Comparison of ENCODE assay signal across 16 cellular contexts in genomic region chr5:69219939-69220338, GRCh38. TPM values are rescaled to one million over a fixed set of nuclear protein-coding genes. Genes with fewer than 3 reads are reported as not detected.
DNase-seq lines count a peak whose midpoint lies in the region; ATAC-seq, FAIRE-seq and TF ChIP-seq lines count a peak whose summit lies in the region.
"Had no signal": no experiment of that assay in that cellular context is flagged by ENCODE, and none has a peak within 500 bp of the region (broad histone marks: within the 10 kb centered on the region; RNA-seq: fewer than 3 reads in every experiment).

No MANE protein-coding gene starts in this region.

- no peak for TF ChIP-seq EP300 in HepG2 (IDR thresholded peaks at IDR 0.05; ENCODE audit: low read depth in 2 of 2, low read length in 2 of 2)
- no peak for TF ChIP-seq EP300 in HepG2 (CRISPR knock-in tag; IDR thresholded peaks at IDR 0.05; ENCODE audit: borderline replicate concordance)

- FAIRE-seq in HepG2 (lab: Jason Lieb, UNC) = no peak
- FAIRE-seq: GM12892 had no signal

- in situ Hi-C loops in HepG2 (cut with HindIII; ENCODE audit: extremely low pct_ligation_motif_present, low pct_unique_long_range_greater_than_20kb) = no loop called here

- peak overlapping the region; percentile 71; the same call in 1 of the 2 replicates for H3K4me2 ChIP-seq in HepG2 (ENCODE audit: low read depth, low read length)
- H3K4me2 ChIP-seq in neural progenitor cell = no peak overlapping the region

- ATAC-seq in HepG2 = no peak
- ATAC-seq in right lobe of liver = no peak
- no peak for ATAC-seq in WTC11
- ATAC-seq in HG03460 (IDR thresholded peaks at IDR 0.05; ENCODE audit: unreplicated experiment) = no peak

- no peak for TF ChIP-seq CTCF in HepG2 (CRISPR knock-in tag; IDR thresholded peaks at IDR 0.05)
- TF ChIP-seq CTCF in right lobe of liver (IDR thresholded peaks at IDR 0.05) = no peak
- no peak for TF ChIP-seq CTCF in WTC11 (IDR thresholded peaks at IDR 0.05)
- no peak for TF ChIP-seq CTCF in neural progenitor cell (IDR thresholded peaks at IDR 0.05)

- H3K4me1 ChIP-seq in HepG2 (ENCODE audit: insufficient read depth, low read length) (peaks cover 68% of the 10 kb centered on the region), right lobe of liver (peaks cover 0 to 29% (median 0%) of the 10 kb centered on the region in 4 donors), neural progenitor cell (no peaks in the 10 kb centered on the region)

- peaks cover 6% of the 10 kb centered on the region for H3K4me1 Mint-ChIP-seq in WTC11
- peaks cover 7% of the 10 kb centered on the region for H3K4me1 Mint-ChIP-seq in neural progenitor cell

- peaks cover 22% of the 10 kb centered on the region for H3F3A ChIP-seq in neural progenitor cell (ENCODE audit: low read depth)

- no peaks in the 10 kb centered on the region for H4K20me1 ChIP-seq in HepG2 (ENCODE audit: insufficient read depth, low read length)
- no peaks in the 10 kb centered on the region for H4K20me1 ChIP-seq in neural progenitor cell (ENCODE audit: low read depth)

- H3K9me3 Mint-ChIP-seq in WTC11 (peaks cover 13% of the 10 kb centered on the region), neural progenitor cell (peaks cover 3% of the 10 kb centered on the region)

- H3K27me3 Mint-ChIP-seq in WTC11 (ENCODE audit: low read depth) (0 out of 2 replicates have a peak, but pooled peaks cover 2% of the 10 kb centered on the region), neural progenitor cell (ENCODE audit: insufficient read depth, low read depth) (peaks cover 4% of the 10 kb centered on the region)
- H3K27me3 Mint-ChIP-seq: CD4-positive, CD25-positive, alpha-beta regulatory T cell had no signal

- intact Hi-C loops in HepG2 (cut with micrococcal nuclease; ENCODE audit: unreplicated experiment) = loop anchor here (5.0 kb wide), 1 partner anchor 128 kb away; the partner anchor contains the start of gene SLC30A5
- intact Hi-C loops in right lobe of liver (cut with DNase I) = no loop called here

- H3K27ac ChIP-seq in HepG2 (ENCODE audit: extremely low read length, insufficient read depth, low read length) (peak overlapping the region; percentile 97), right lobe of liver (no peak overlapping the region), neural progenitor cell (no peak overlapping the region)
- H3K27ac ChIP-seq: BLaER1 treated with 17β-estradiol and CSF1 and Interleukin-3, amounts not matched to agents 10 nM and 100 nM had no signal

- no peak for TF ChIP-seq POLR2A in HepG2 (IDR thresholded peaks at IDR 0.05; ENCODE audit: insufficient read depth in 1 of 2, low read depth in 2 of 2, low read length in 2 of 2)
- TF ChIP-seq POLR2A in right lobe of liver (IDR thresholded peaks at IDR 0.05) = no peak

- no peak for TF ChIP-seq RAD21 in HepG2 (CRISPR knock-in tag; IDR thresholded peaks at IDR 0.05)

- H3K9me3 ChIP-seq in HepG2 (ENCODE audit: low read length) (no peaks in the 10 kb centered on the region), right lobe of liver (no peaks in the 10 kb centered on the region), neural progenitor cell (ENCODE audit: low read depth) (no peaks in the 10 kb centered on the region)

- DNase-seq in HepG2 (ENCODE audit: low spot score) (no peak), right lobe of liver (no peak), WTC11 (ENCODE audit: low spot score) (no peak), neural progenitor cell (ENCODE audit: low spot score) (no peak), NAMALWA (ENCODE audit: low spot score) (no peak), putamen (ENCODE audit: low spot score) (no peak)
- no peak for DNase-seq in activated CD8-positive, alpha-beta memory T cell treated with anti-CD3 and anti-CD28 coated beads for 24 hours
- DNase-seq: ACHN; CD4-positive, CD25-positive, alpha-beta regulatory T cell; DMS79; GDM1; HCEC 1CT; IMR-90 had no signal

- no peak overlapping the region for H3K4me3 ChIP-seq in HepG2 (replicated peaks in 1 of 3; ENCODE audit: insufficient read depth in 1 of 3, low read depth in 2 of 3, low read length in 3 of 3)
- H3K4me3 ChIP-seq in right lobe of liver = no peak overlapping the region
- no peak overlapping the region for H3K4me3 ChIP-seq in neural progenitor cell
- H3K4me3 ChIP-seq: BLaER1 treated with 17β-estradiol and CSF1 and Interleukin-3, amounts not matched to agents 10 nM and 100 nM had no signal

- H3K27me3 ChIP-seq in HepG2 (ENCODE audit: control insufficient read depth in 1 of 2, insufficient read depth in 2 of 2, low read length in 2 of 2) (no peaks in the 10 kb centered on the region; a peak in 1 of 5 replicates), right lobe of liver (no peaks in the 10 kb centered on the region), neural progenitor cell (no peaks in the 10 kb centered on the region)
- H3K27me3 ChIP-seq: BLaER1 treated with 17β-estradiol and CSF1 and Interleukin-3, amounts not matched to agents 10 nM and 100 nM had no signal

- H2AFZ ChIP-seq in HepG2 (ENCODE audit: low read length) (no peak overlapping the region), neural progenitor cell (replicated peaks) (no peak overlapping the region)

- BruUV-seq in HepG2 (replicated peaks; lab: Mats Ljungman, UMichigan) = no TSS peak

- no peak overlapping the region for H3K27ac Mint-ChIP-seq in WTC11
- H3K27ac Mint-ChIP-seq in neural progenitor cell = no peak overlapping the region

- no peaks in the 10 kb centered on the region for H3K36me3 ChIP-seq in HepG2 (replicated peaks in 1 of 2; ENCODE audit: control insufficient read depth in 1 of 2, insufficient read depth in 2 of 2, low read length in 2 of 2)
- no peaks in the 10 kb centered on the region for H3K36me3 ChIP-seq in right lobe of liver
- peaks cover 5% of the 10 kb centered on the region for H3K36me3 ChIP-seq in neural progenitor cell

- H3K4me3 Mint-ChIP-seq in WTC11 (no peak overlapping the region), neural progenitor cell (peak overlapping the region; percentile 21)

- POLR2A ChIA-PET in HepG2 (lab: Yijun Ruan, JAX) = interaction anchor here (1.4 kb wide), 1 partner anchor 15 kb away, joined by 5 read pairs; the partner anchor contains the start of gene CDK7
- POLR2A ChIA-PET in WTC11 (lab: Charles Lee) = no interaction called here

- CTCF ChIA-PET in HepG2 (lab: Yijun Ruan, JAX; ENCODE audit: low intra/inter-chr PET ratio, low total read pairs) = no interaction called here
- CTCF ChIA-PET in WTC11 (lab: Charles Lee) = no interaction called here

- H3K79me2 ChIP-seq in HepG2 (ENCODE audit: insufficient read depth, low read length) (peaks cover 30% of the 10 kb centered on the region), neural progenitor cell (ENCODE audit: low read depth) (peaks cover 38% of the 10 kb centered on the region)

- H3K36me3 Mint-ChIP-seq in WTC11 = peaks cover 35% of the 10 kb centered on the region
- peaks cover 8% of the 10 kb centered on the region for H3K36me3 Mint-ChIP-seq in neural progenitor cell

- H3K9ac ChIP-seq in HepG2 (ENCODE audit: insufficient read depth, low read depth, low read length) (no peak overlapping the region), neural progenitor cell (no peak overlapping the region)

RNA-seq across cellular contexts. Expression of gene CDK7, which starts 14.7 kb away (rescaled TPM):
- 54.9 and 78.8 TPM in 2 replicates for total RNA-seq in HepG2 (2016; rRNA removed; fragmentation: Illumina TruSeq; extraction: Trizol)
- total RNA-seq in HepG2 (2016; cell fraction: cytosol; rRNA removed; fragmentation: Illumina TruSeq; extraction: Trizol; ENCODE audit: low read depth) = 32.2 and 37.7 TPM in 2 replicates
- 53.0 and 81.8 TPM in 2 replicates for total RNA-seq in HepG2 (2016; cell fraction: insoluble cytoplasmic fraction; rRNA removed; fragmentation: Illumina TruSeq; extraction: Trizol)
- total RNA-seq in HepG2 (2016; cell fraction: membrane; rRNA removed; fragmentation: Illumina TruSeq; extraction: Trizol) = 48.1 and 56.0 TPM in 2 replicates
- total RNA-seq in HepG2 (2016; cell fraction: nucleus; rRNA removed; fragmentation: Illumina TruSeq; extraction: Trizol) = 30.4 and 37.6 TPM in 2 replicates
- polyA plus RNA-seq in HepG2 (2011; rRNA removed) = 30.4 and 41.2 TPM in 2 replicates
- polyA plus RNA-seq in HepG2 (2011; cell fraction: cytosol; rRNA removed) = 20.7 and 26.4 TPM in 2 replicates
- polyA plus RNA-seq in HepG2 (2011; cell fraction: nucleus; rRNA removed) = 9.9 TPM in 2 replicates
- 29.6 and 42.5 TPM in 2 replicates for polyA plus RNA-seq in HepG2 (2012)
- polyA plus RNA-seq in HepG2 (2016; cell fraction: cytosol; fragmentation: Illumina TruSeq; extraction: Trizol; ENCODE audit: low read depth) = 21.6 and 21.8 TPM in 2 replicates
- 72.3 and 79.1 TPM in 2 replicates for polyA plus RNA-seq in HepG2 (2016; cell fraction: insoluble cytoplasmic fraction; fragmentation: Illumina TruSeq; extraction: Trizol; ENCODE audit: low read depth)
- polyA plus RNA-seq in HepG2 (2016; cell fraction: membrane; fragmentation: Illumina TruSeq; extraction: Trizol; ENCODE audit: low read depth) = 39.9 and 41.7 TPM in 2 replicates
- 35.7 and 38.8 TPM in 2 replicates for polyA plus RNA-seq in HepG2 (2016; cell fraction: nucleus; fragmentation: Illumina TruSeq; extraction: Trizol; ENCODE audit: insufficient read depth, low read depth)
- 34.1 and 42.0 TPM in 2 replicates for polyA minus RNA-seq in HepG2 (2011; rRNA and poly(A)+ RNA removed; ENCODE audit: low replicate concordance)
- 42.0 and 44.9 TPM in 2 replicates for polyA minus RNA-seq in HepG2 (2011; cell fraction: cytosol; rRNA and poly(A)+ RNA removed)
- 73.0 and 139 TPM in 2 replicates for polyA minus RNA-seq in HepG2 (2011; cell fraction: nucleus; rRNA and poly(A)+ RNA removed)
- 1 to 10 TPM; 6.0 to 10.0 (median 8.1) TPM for total RNA-seq in right lobe of liver
- 50.4 to 62.7 TPM (median 51.7 TPM) in 3 replicates for total RNA-seq in WTC11 (2021)
- 38.0 and 57.3 TPM in 2 replicates for total RNA-seq in neural progenitor cell (ENCODE audit: low replicate concordance)

RNA-seq across cellular contexts. Expression of gene CENPH, which starts 30.6 kb away (rescaled TPM):
- 28.8 and 36.2 TPM in 2 replicates for total RNA-seq in HepG2 (2016; rRNA removed; fragmentation: Illumina TruSeq; extraction: Trizol)
- 7.6 and 8.2 TPM in 2 replicates for total RNA-seq in HepG2 (2016; cell fraction: cytosol; rRNA removed; fragmentation: Illumina TruSeq; extraction: Trizol; ENCODE audit: low read depth)
- 29.6 and 43.8 TPM in 2 replicates for total RNA-seq in HepG2 (2016; cell fraction: insoluble cytoplasmic fraction; rRNA removed; fragmentation: Illumina TruSeq; extraction: Trizol)
- total RNA-seq in HepG2 (2016; cell fraction: membrane; rRNA removed; fragmentation: Illumina TruSeq; extraction: Trizol) = 18.3 and 23.9 TPM in 2 replicates
- total RNA-seq in HepG2 (2016; cell fraction: nucleus; rRNA removed; fragmentation: Illumina TruSeq; extraction: Trizol) = 12.7 and 14.4 TPM in 2 replicates
- polyA plus RNA-seq in HepG2 (2011; rRNA removed) = 7.3 and 11.2 TPM in 2 replicates
- polyA plus RNA-seq in HepG2 (2011; cell fraction: cytosol; rRNA removed) = 7.0 and 7.1 TPM in 2 replicates
- polyA plus RNA-seq in HepG2 (2011; cell fraction: nucleus; rRNA removed) = 1.8 TPM in 2 replicates
- 7.0 and 16.8 TPM in 2 replicates for polyA plus RNA-seq in HepG2 (2012)
- polyA plus RNA-seq in HepG2 (2016; cell fraction: cytosol; fragmentation: Illumina TruSeq; extraction: Trizol; ENCODE audit: low read depth) = 8.8 and 9.8 TPM in 2 replicates
- 34.9 and 35.8 TPM in 2 replicates for polyA plus RNA-seq in HepG2 (2016; cell fraction: insoluble cytoplasmic fraction; fragmentation: Illumina TruSeq; extraction: Trizol; ENCODE audit: low read depth)
- 20.4 and 21.2 TPM in 2 replicates for polyA plus RNA-seq in HepG2 (2016; cell fraction: membrane; fragmentation: Illumina TruSeq; extraction: Trizol; ENCODE audit: low read depth)
- 16.7 and 21.1 TPM in 2 replicates for polyA plus RNA-seq in HepG2 (2016; cell fraction: nucleus; fragmentation: Illumina TruSeq; extraction: Trizol; ENCODE audit: insufficient read depth, low read depth)
- polyA minus RNA-seq in HepG2 (2011; rRNA and poly(A)+ RNA removed; ENCODE audit: low replicate concordance) = 4.7 and 5.8 TPM in 2 replicates
- polyA minus RNA-seq in HepG2 (2011; cell fraction: cytosol; rRNA and poly(A)+ RNA removed) = 6.0 TPM in 2 replicates
- polyA minus RNA-seq in HepG2 (2011; cell fraction: nucleus; rRNA and poly(A)+ RNA removed) = 4.1 TPM in 2 replicates
- 1 to 10 TPM in 5 of 6 experiments, under 1 TPM in 1; 0.95 to 3.8 (median 1.1) TPM for total RNA-seq in right lobe of liver
- 79.0 to 87.4 TPM (median 86.4 TPM) in 3 replicates for total RNA-seq in WTC11 (2021)
- 160 and 303 TPM in 2 replicates for total RNA-seq in neural progenitor cell (ENCODE audit: low replicate concordance)

RNA-seq across cellular contexts. Expression of gene CCNB1, which starts 53.0 kb away (rescaled TPM):
- total RNA-seq in HepG2 (2016; rRNA removed; fragmentation: Illumina TruSeq; extraction: Trizol) (316 and 431 TPM in 2 replicates), right lobe of liver (1 to 10 TPM; 1.9 to 5.9 (median 3.7) TPM), WTC11 (2021) (277 to 312 TPM (median 282 TPM) in 3 replicates), neural progenitor cell (ENCODE audit: low replicate concordance) (317 and 408 TPM in 2 replicates)
- total RNA-seq in HepG2 (2016; cell fraction: cytosol; rRNA removed; fragmentation: Illumina TruSeq; extraction: Trizol; ENCODE audit: low read depth) = 111 and 125 TPM in 2 replicates
- 314 and 447 TPM in 2 replicates for total RNA-seq in HepG2 (2016; cell fraction: insoluble cytoplasmic fraction; rRNA removed; fragmentation: Illumina TruSeq; extraction: Trizol)
- 71.3 and 78.4 TPM in 2 replicates for total RNA-seq in HepG2 (2016; cell fraction: membrane; rRNA removed; fragmentation: Illumina TruSeq; extraction: Trizol)
- 134 and 154 TPM in 2 replicates for total RNA-seq in HepG2 (2016; cell fraction: nucleus; rRNA removed; fragmentation: Illumina TruSeq; extraction: Trizol)
- polyA plus RNA-seq in HepG2 (2011; rRNA removed) = 49.6 and 82.3 TPM in 2 replicates
- polyA plus RNA-seq in HepG2 (2011; cell fraction: cytosol; rRNA removed) = 44.1 and 47.1 TPM in 2 replicates
- 22.6 and 25.0 TPM in 2 replicates for polyA plus RNA-seq in HepG2 (2011; cell fraction: nucleus; rRNA removed)
- 34.4 and 107 TPM in 2 replicates for polyA plus RNA-seq in HepG2 (2012)
- polyA plus RNA-seq in HepG2 (2016; cell fraction: cytosol; fragmentation: Illumina TruSeq; extraction: Trizol; ENCODE audit: low read depth) = 21.5 and 26.2 TPM in 2 replicates
- 336 and 356 TPM in 2 replicates for polyA plus RNA-seq in HepG2 (2016; cell fraction: insoluble cytoplasmic fraction; fragmentation: Illumina TruSeq; extraction: Trizol; ENCODE audit: low read depth)
- 23.1 and 31.9 TPM in 2 replicates for polyA plus RNA-seq in HepG2 (2016; cell fraction: membrane; fragmentation: Illumina TruSeq; extraction: Trizol; ENCODE audit: low read depth)
- 188 TPM in 2 replicates for polyA plus RNA-seq in HepG2 (2016; cell fraction: nucleus; fragmentation: Illumina TruSeq; extraction: Trizol; ENCODE audit: insufficient read depth, low read depth)
- 26.9 and 102 TPM in 2 replicates for polyA minus RNA-seq in HepG2 (2011; rRNA and poly(A)+ RNA removed; ENCODE audit: low replicate concordance)
- 31.3 and 37.6 TPM in 2 replicates for polyA minus RNA-seq in HepG2 (2011; cell fraction: cytosol; rRNA and poly(A)+ RNA removed)
- polyA minus RNA-seq in HepG2 (2011; cell fraction: nucleus; rRNA and poly(A)+ RNA removed) = 24.5 and 29.0 TPM in 2 replicates

Comparison
In these comparisons a context has a peak if more than half of its experiments do, and no peak if none do; other contexts are left out.
1. RNA of gene CCNB1, which starts 53.0 kb away (total RNA-seq): 317 to 408 TPM in neural progenitor cell, 71.3 to 447 TPM in HepG2 and 277 to 312 TPM in WTC11; 1.9 to 5.9 TPM in right lobe of liver; every median in the first group is over 10 times any median in the second.
2. Of the 50 proteins assayed by ChIP-seq in both HepG2 and WTC11: peak only in HepG2: none; only in WTC11: none; in both: ZNF121; in neither: 49.